22 cellular contexts compared by ENCODE assay signal in the genomic region with DNA sequence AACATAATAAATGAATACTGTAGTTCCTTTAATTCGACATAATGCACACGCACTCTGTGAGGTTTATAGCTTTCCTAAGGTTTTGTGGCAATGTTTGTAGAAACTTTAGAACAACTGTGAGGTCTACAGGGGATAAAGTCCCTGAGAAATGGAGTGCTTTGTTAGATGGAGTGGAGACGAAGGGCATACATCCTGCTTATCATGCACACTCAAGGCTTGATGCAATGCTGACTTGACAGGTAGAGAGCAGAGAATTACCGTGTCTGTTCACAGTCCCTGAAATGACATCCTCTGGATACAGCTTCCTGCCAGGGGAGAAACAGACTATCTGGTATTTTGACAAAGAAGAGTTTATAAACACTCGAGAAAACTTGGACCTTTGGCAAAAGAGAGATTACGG.
A peak's percentile ranks its signal among the peaks of the same experiment; 100 is the strongest.
DNase-seq lines count a peak whose midpoint lies in the region; TF ChIP-seq lines count a peak whose summit lies in the region.
"Had no signal": no experiment of that assay in that cellular context is flagged by ENCODE, and none has a peak within 500 bp of the region (broad histone marks: within the 10 kb centered on the region; RNA-seq: fewer than 3 reads in every experiment).

No MANE protein-coding gene starts in this region.

- H4K20me1 ChIP-seq in fibroblast of lung (ENCODE audit: control insufficient read depth, extremely low read depth, insufficient read depth, low read length), result no peaks in the 10 kb centered on the region
- H4K20me1 ChIP-seq: BLaER1 treated with 17β-estradiol and CSF1 and Interleukin-3, amounts not matched to agents 10 nM and 100 nM had no signal

- H3K79me1 ChIP-seq in neuronal stem cell (ENCODE audit: low read depth, low read length), result no peaks in the 10 kb centered on the region

- no peak for TF ChIP-seq CTCF in fibroblast of lung (conservative IDR thresholded peaks at IDR 0.05 in 1 of 2, IDR thresholded peaks at IDR 0.05 in 1 of 2; ENCODE audit: low read depth in 1 of 2, low read length in 2 of 2)
- TF ChIP-seq CTCF in vagina (IDR thresholded peaks at IDR 0.05), result no peak
- no peak for TF ChIP-seq CTCF in uterus (IDR thresholded peaks at IDR 0.05)

- no peak overlapping the region for H2BK15ac ChIP-seq in neuronal stem cell (ENCODE audit: low read length)

- H3K4me2 ChIP-seq in fibroblast of lung (ENCODE audit: extremely low read depth, insufficient read depth, low read length) (no peak overlapping the region), neuronal stem cell (ENCODE audit: insufficient read depth, low read length, poor library complexity, severe bottlenecking) (no peak overlapping the region)
- H3K4me2 ChIP-seq: BLaER1 treated with 17β-estradiol and CSF1 and Interleukin-3, amounts not matched to agents 10 nM and 100 nM had no signal

- intact Hi-C loops in vagina (cut with DNase I), result no loop called here
- intact Hi-C loops in uterus (cut with DNase I; ENCODE audit: low total_unique reads), result no loop called here

- H2AK5ac ChIP-seq in neuronal stem cell (ENCODE audit: low read depth, low read length), result no peak overlapping the region

- H3K4me1 ChIP-seq in adipocyte (ENCODE audit: control insufficient read depth, insufficient read depth, low read length) (peaks cover 22% of the 10 kb centered on the region), fibroblast of lung (ENCODE audit: control insufficient read depth, extremely low read depth, insufficient read depth, low read length) (no peaks in the 10 kb centered on the region), neuronal stem cell (ENCODE audit: control insufficient read depth in 2 of 2, insufficient read depth in 1 of 2, low read depth in 1 of 2, low read length in 2 of 2) (peaks cover 5 to 9% of the 10 kb centered on the region in 2 donors), vagina (no peaks in the 10 kb centered on the region), uterus (no peaks in the 10 kb centered on the region)
- H3K4me1 ChIP-seq: Caco-2, Peyer's patch, SJSA1 had no signal

- H3K9me3 ChIP-seq in adipocyte (ENCODE audit: control insufficient read depth, low read length), result no peaks in the 10 kb centered on the region
- no peaks in the 10 kb centered on the region for H3K9me3 ChIP-seq in fibroblast of lung (ENCODE audit: control insufficient read depth, insufficient read depth, low read depth, low read length)
- H3K9me3 ChIP-seq in neuronal stem cell (replicated peaks in 1 of 2; ENCODE audit: control insufficient read depth in 2 of 2, insufficient read depth in 1 of 2, low read depth in 1 of 2, low read length in 2 of 2), result no peaks in the 10 kb centered on the region
- no peaks in the 10 kb centered on the region for H3K9me3 ChIP-seq in vagina
- H3K9me3 ChIP-seq in uterus, result no peaks in the 10 kb centered on the region
- H3K9me3 ChIP-seq: BLaER1 treated with 17β-estradiol and CSF1 and Interleukin-3, amounts not matched to agents 10 nM and 100 nM; Caco-2; Peyer's patch; SJSA1 had no signal

- no peak overlapping the region for H3K14ac ChIP-seq in neuronal stem cell (ENCODE audit: low read length)

- H4K8ac ChIP-seq in neuronal stem cell (ENCODE audit: low read depth, low read length), result no peak overlapping the region

- H3K79me2 ChIP-seq in fibroblast of lung (ENCODE audit: control insufficient read depth, insufficient read depth, low read length), result no peaks in the 10 kb centered on the region

- no peak overlapping the region for H3K4ac ChIP-seq in neuronal stem cell (ENCODE audit: low read length)

- H3K27me3 ChIP-seq in adipocyte (replicated peaks; ENCODE audit: control insufficient read depth, insufficient read depth, low read length) (no peaks in the 10 kb centered on the region), fibroblast of lung (ENCODE audit: control insufficient read depth, insufficient read depth, low read length) (no peaks in the 10 kb centered on the region), neuronal stem cell (ENCODE audit: control insufficient read depth in 3 of 3, insufficient read depth in 3 of 3, low read depth in 1 of 3, low read length in 3 of 3) (no peaks in the 10 kb centered on the region), vagina (no peaks in the 10 kb centered on the region), uterus (no peaks in the 10 kb centered on the region)
- H3K27me3 ChIP-seq: BLaER1 treated with 17β-estradiol and CSF1 and Interleukin-3, amounts not matched to agents 10 nM and 100 nM; MG63; Peyer's patch; SJSA1 had no signal

- H2BK5ac ChIP-seq in neuronal stem cell (ENCODE audit: low read length), result no peak overlapping the region

- H2BK12ac ChIP-seq in neuronal stem cell (ENCODE audit: low read length), result no peak overlapping the region

- TF ChIP-seq POLR2A in vagina (IDR thresholded peaks at IDR 0.05) (no peak), uterus (IDR thresholded peaks at IDR 0.05) (no peak)

- H3K23ac ChIP-seq in neuronal stem cell (ENCODE audit: low read depth, low read length, poor library complexity), result no peak overlapping the region

- no peaks in the 10 kb centered on the region for H3K36me3 ChIP-seq in adipocyte (ENCODE audit: control insufficient read depth, insufficient read depth, low read length, severe bottlenecking)
- H3K36me3 ChIP-seq in fibroblast of lung (ENCODE audit: control insufficient read depth, insufficient read depth, low read length), result no peaks in the 10 kb centered on the region
- no peaks in the 10 kb centered on the region for H3K36me3 ChIP-seq in neuronal stem cell (replicated peaks in 1 of 2; ENCODE audit: control insufficient read depth in 2 of 2, insufficient read depth in 2 of 2, low read length in 2 of 2)
- no peaks in the 10 kb centered on the region for H3K36me3 ChIP-seq in vagina
- no peaks in the 10 kb centered on the region for H3K36me3 ChIP-seq in uterus
- H3K36me3 ChIP-seq: BLaER1 treated with 17β-estradiol and CSF1 and Interleukin-3, amounts not matched to agents 10 nM and 100 nM; MG63; Peyer's patch; SJSA1 had no signal

- H4K91ac ChIP-seq in neuronal stem cell (ENCODE audit: low read depth, low read length, poor library complexity), result no peak overlapping the region

- no peak overlapping the region for H2BK120ac ChIP-seq in neuronal stem cell (ENCODE audit: low read depth, low read length)

- H3K4me3 ChIP-seq in adipocyte (ENCODE audit: low read length) (peak overlapping the region; percentile 0), fibroblast of lung (replicated peaks in 1 of 4; ENCODE audit: control extremely low read depth in 1 of 4, insufficient read depth in 1 of 4, low read depth in 3 of 4, low read length in 4 of 4) (no peak overlapping the region), neuronal stem cell (ENCODE audit: low read length in 2 of 2) (no peak overlapping the region), vagina (no peak overlapping the region), uterus (no peak overlapping the region)
- H3K4me3 ChIP-seq: BLaER1 treated with 17β-estradiol and CSF1 and Interleukin-3, amounts not matched to agents 10 nM and 100 nM; MG63; Peyer's patch; SJSA1 had no signal

- peak; percentile 5 for DNase-seq in AG20443 (ENCODE audit: low spot score)
- DNase-seq in adipocyte (ENCODE audit: low read depth), result no peak
- peak in 1 of 2 donors; percentile 3 for DNase-seq in fibroblast of lung (ENCODE audit: low read depth in 2 of 2)
- no peak for DNase-seq in neuronal stem cell (ENCODE audit: low spot score)
- DNase-seq in SHP77 treated with DMSO at 0.1 percent for 48 hours (lab: John Stamatoyannopoulos, UW), result no peak
- no peak for DNase-seq in vagina (ENCODE audit: extremely low spot score in 2 of 2)
- no peak for DNase-seq in uterus
- DNase-seq: Caco-2; CD4-positive, alpha-beta memory T cell; DMS 273 treated with DMSO at 0.1 percent for 48 hours; DMS79 treated with DMSO at 0.1 percent for 48 hours; H9; HFFc6; MG63; NCI-H1048; NCI-H1417 treated with DMSO at 0.1 percent for 48 hours; NCI-H187; NCI-H774; NK-92 treated with Interleukin-12 subunit alpha and Interleukin-12 subunit beta, amount 100 ng/mL, for 24 hours; Peyer's patch had no signal

- H3K9ac ChIP-seq in adipocyte (ENCODE audit: low read length), result no peak overlapping the region
- H3K9ac ChIP-seq in fibroblast of lung (ENCODE audit: insufficient read depth, low read length), result no peak overlapping the region
- H3K9ac ChIP-seq in neuronal stem cell (ENCODE audit: low read depth, low read length, poor library complexity), result no peak overlapping the region
- H3K9ac ChIP-seq: BLaER1 treated with 17β-estradiol and CSF1 and Interleukin-3, amounts not matched to agents 10 nM and 100 nM had no signal

- H3K18ac ChIP-seq in neuronal stem cell (ENCODE audit: low read length), result no peak overlapping the region

- WGBS in neuronal stem cell (ENCODE audit: extremely low coverage in 2 of 2, insufficient read length in 2 of 2, insufficient replicate concordance in 1 of 2), 2 donors, result no CpG with 5 or more reads among the region's 6 CpGs

- no peak overlapping the region for H3K27ac ChIP-seq in fibroblast of lung (ENCODE audit: insufficient read depth, low read length)
- H3K27ac ChIP-seq in neuronal stem cell (replicated peaks; ENCODE audit: low read length), result no peak overlapping the region
- H3K27ac ChIP-seq in vagina, result no peak overlapping the region
- H3K27ac ChIP-seq in uterus, result no peak overlapping the region
- H3K27ac ChIP-seq: BLaER1 treated with 17β-estradiol and CSF1 and Interleukin-3, amounts not matched to agents 10 nM and 100 nM; SJSA1 had no signal

- H2AFZ ChIP-seq in fibroblast of lung (ENCODE audit: low read length), result peak overlapping the region; percentile 54
- H2AFZ ChIP-seq in neuronal stem cell (ENCODE audit: low read length), result peak overlapping the region; percentile 76
